In the genomic region with DNA sequence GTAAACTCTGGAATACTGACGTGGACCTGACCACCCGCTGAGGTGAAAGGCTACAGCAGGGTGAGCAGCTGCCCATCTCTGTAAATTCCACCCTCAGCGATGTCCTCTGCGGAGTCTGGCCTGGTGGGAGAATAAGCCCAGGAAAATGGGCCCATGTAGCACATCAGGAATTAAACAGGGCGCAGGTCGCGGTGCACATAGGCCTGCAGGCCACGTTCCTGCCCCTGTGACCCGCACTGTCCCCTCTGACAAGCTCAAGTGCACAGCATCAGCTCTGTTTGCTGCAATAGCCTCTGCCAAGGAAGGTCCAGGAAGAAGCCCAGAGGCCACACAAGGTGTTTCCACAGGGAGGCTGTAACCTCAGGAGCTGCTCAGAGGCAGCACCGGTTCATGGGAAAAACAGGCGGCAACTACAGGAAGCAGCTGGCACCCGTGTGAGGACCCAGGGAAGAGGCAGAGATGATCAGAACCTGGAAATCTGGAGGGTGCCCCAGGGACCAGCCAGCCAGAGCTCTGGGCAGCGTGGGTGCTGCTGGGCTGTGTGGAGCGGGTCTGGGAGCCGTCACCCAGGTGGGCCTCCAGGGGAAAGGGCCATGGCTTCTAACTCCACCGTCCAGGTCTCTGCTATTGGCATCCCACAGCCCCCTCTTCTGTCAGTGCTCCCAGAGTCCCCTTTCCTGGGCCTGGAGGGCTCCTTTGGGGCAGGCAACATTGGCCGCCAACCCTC, we compare ENCODE assay signal across 10 cellular contexts. TPM values are rescaled to one million over a fixed set of nuclear protein-coding genes. Genes with fewer than 3 reads are reported as not detected.
DNase-seq lines count a peak whose midpoint lies in the region; ATAC-seq and TF ChIP-seq lines count a peak whose summit lies in the region.
"Had no signal": no experiment of that assay in that cellular context is flagged by ENCODE, and none has a peak within 500 bp of the region (broad histone marks: within the 10 kb centered on the region; RNA-seq: fewer than 3 reads in every experiment).

No MANE protein-coding gene starts in this region.

- H3K27me3 Mint-ChIP-seq in activated naive CD4-positive, alpha-beta T cell treated with anti-CD3 and anti-CD28 coated beads, Interleukin-2, amount 10 ng/mL, durations not matched to agents 7 days and 5 days = peaks cover 16% of the 10 kb centered on the region
- H3K27me3 Mint-ChIP-seq in natural killer cell (ENCODE audit: low read depth in 2 of 2) = no peaks in the 10 kb centered on the region

- TF ChIP-seq POLR2A in body of pancreas (IDR thresholded peaks at IDR 0.05) = no peak
- no peak for TF ChIP-seq POLR2A in upper lobe of left lung (IDR thresholded peaks at IDR 0.05)
- no peak for TF ChIP-seq POLR2A in GM18505 (IDR thresholded peaks at IDR 0.05; ENCODE audit: borderline replicate concordance, extremely low read depth, insufficient read depth, insufficient read length)

- TF ChIP-seq EP300 in upper lobe of left lung (IDR thresholded peaks at IDR 0.05) = no peak

- H3K4me1 ChIP-seq in body of pancreas (peaks cover 21% of the 10 kb centered on the region), upper lobe of left lung (peaks cover 27 to 45% (median 36%) of the 10 kb centered on the region in 4 donors)

- no peaks in the 10 kb centered on the region for H3K9me3 ChIP-seq in body of pancreas
- no peaks in the 10 kb centered on the region for H3K9me3 ChIP-seq in upper lobe of left lung

- H3K36me3 ChIP-seq in body of pancreas (replicated peaks in 1 of 2; ENCODE audit: insufficient read depth in 1 of 2, low read depth in 2 of 2) (no peaks in the 10 kb centered on the region), upper lobe of left lung (no peaks in the 10 kb centered on the region)

- 84 to 87% methylated on average over 15 to 17 of the region's 17 CpGs for WGBS in body of pancreas, 2 donors
- 89 to 94% methylated on average over 10 to 17 of the region's 17 CpGs for WGBS in upper lobe of left lung, 2 donors

- peak overlapping the region; percentile 95 for H3K27ac Mint-ChIP-seq in activated naive CD4-positive, alpha-beta T cell treated with anti-CD3 and anti-CD28 coated beads, Interleukin-2, amount 10 ng/mL, durations not matched to agents 7 days and 5 days
- H3K27ac Mint-ChIP-seq in natural killer cell = peak overlapping the region; percentile 93 to 98

- H3K36me3 Mint-ChIP-seq in activated naive CD4-positive, alpha-beta T cell treated with anti-CD3 and anti-CD28 coated beads, Interleukin-2, amount 10 ng/mL, durations not matched to agents 7 days and 5 days = peaks cover 13% of the 10 kb centered on the region
- no peaks in the 10 kb centered on the region for H3K36me3 Mint-ChIP-seq in natural killer cell

- H3K9me3 Mint-ChIP-seq in activated naive CD4-positive, alpha-beta T cell treated with anti-CD3 and anti-CD28 coated beads, Interleukin-2, amount 10 ng/mL, durations not matched to agents 7 days and 5 days = no peaks in the 10 kb centered on the region
- no peaks in the 10 kb centered on the region for H3K9me3 Mint-ChIP-seq in natural killer cell

- TF ChIP-seq CTCF in body of pancreas (IDR thresholded peaks at IDR 0.05) = no peak
- TF ChIP-seq CTCF in natural killer cell (IDR thresholded peaks at IDR 0.05) = no peak
- no peak for TF ChIP-seq CTCF in upper lobe of left lung (IDR thresholded peaks at IDR 0.05)

- peak overlapping the region in 3 of 4 donors; percentile 47 to 93 (median 72) for H3K27ac ChIP-seq in body of pancreas
- peak overlapping the region; percentile 89 to 94 (median 92) for H3K27ac ChIP-seq in upper lobe of left lung

- no peaks in the 10 kb centered on the region for H3K27me3 ChIP-seq in body of pancreas
- no peaks in the 10 kb centered on the region for H3K27me3 ChIP-seq in upper lobe of left lung

- peaks cover 52% of the 10 kb centered on the region for H3K4me1 Mint-ChIP-seq in activated naive CD4-positive, alpha-beta T cell treated with anti-CD3 and anti-CD28 coated beads, Interleukin-2, amount 10 ng/mL, durations not matched to agents 7 days and 5 days
- peaks cover 52 to 53% of the 10 kb centered on the region in 2 donors for H3K4me1 Mint-ChIP-seq in natural killer cell

- peak overlapping the region; percentile 90 for H3K4me3 Mint-ChIP-seq in activated naive CD4-positive, alpha-beta T cell treated with anti-CD3 and anti-CD28 coated beads, Interleukin-2, amount 10 ng/mL, durations not matched to agents 7 days and 5 days
- peak overlapping the region; percentile 95 for H3K4me3 Mint-ChIP-seq in natural killer cell

- intact Hi-C loops in body of pancreas (cut with DNase I) = no loop called here
- intact Hi-C loops in natural killer cell (cut with micrococcal nuclease) = loop anchor here (5.0 kb wide), 2 partner anchors 50 to 55 kb away; no protein-coding TSS in a partner anchor

- CTCF ChIA-PET in activated naive CD4-positive, alpha-beta T cell treated with anti-CD3 and anti-CD28 coated beads, Interleukin-2, amount 10 ng/mL, durations not matched to agents 7 days and 5 days (lab: Charles Lee) = interaction anchor here (0.8 to 5.3 kb wide), 13 partner anchors 10 to 146 kb away, joined by 3 to 43 read pairs (median 6); a partner anchor contains a TSS

- no peak for ATAC-seq in body of pancreas
- no peak for ATAC-seq in natural killer cell
- no peak for ATAC-seq in upper lobe of left lung (ENCODE audit: low FRiP score in 2 of 2)
- ATAC-seq in GM18505 (IDR thresholded peaks at IDR 0.05; ENCODE audit: unreplicated experiment) = no peak

- no peak for DNase-seq in activated naive CD4-positive, alpha-beta T cell treated with anti-CD3 and anti-CD28 coated beads, Interleukin-2, amount 10 ng/mL, durations not matched to agents 7 days and 5 days
- no peak for DNase-seq in activated naive CD4-positive, alpha-beta T cell treated with anti-CD3 and anti-CD28 coated beads, Interleukin-2, amount 50 U/mL, for 16 hours
- DNase-seq in body of pancreas (no peak), natural killer cell (no peak), upper lobe of left lung (no peak), anterior cingulate cortex (lab: John Stamatoyannopoulos, UW) (no peak)
- no peak for DNase-seq in stimulated activated CD4-positive, alpha-beta T cell treated with anti-CD3 and anti-CD28 coated beads, Interleukin-1b, Interleukin-23, amount 100 ng/mL, for 48 hours
- DNase-seq: NCI-H1048 had no signal

- H3K4me3 ChIP-seq in body of pancreas = no peak overlapping the region
- H3K4me3 ChIP-seq in upper lobe of left lung = peak overlapping the region in 1 of 4 donors; percentile 69

RNA-seq across cellular contexts. Expression of a gene that starts 0.8 kb away (rescaled TPM):
- total RNA-seq in body of pancreas (10 to 100 TPM; 31.0 to 90.3 TPM), natural killer cell (1,000 to 10,000 TPM; 1,080 to 1,421 (median 1,273) TPM), upper lobe of left lung (100 to 1,000 TPM; 113 to 704 (median 271) TPM)

RNA-seq across cellular contexts. Expression of a gene that starts 7.0 kb away (rescaled TPM):
- 10 to 100 TPM; 31.0 to 39.7 TPM for total RNA-seq in body of pancreas
- total RNA-seq in natural killer cell = 100 to 1,000 TPM; 540 to 809 (median 710) TPM
- 100 to 1,000 TPM in 1 of 6 donors, 10 to 100 TPM in 5; 16.8 to 119 (median 74.5) TPM for total RNA-seq in upper lobe of left lung

RNA-seq across cellular contexts. Expression of a gene that starts 7.5 kb away (rescaled TPM):
- total RNA-seq in body of pancreas (not detected), natural killer cell (not detected), upper lobe of left lung (not detected)
- total RNA-seq: temporal lobe had no signal

RNA-seq across cellular contexts. Expression of a gene that starts 13.9 kb away (rescaled TPM):
- 10 to 100 TPM; 51.4 to 59.7 TPM for total RNA-seq in body of pancreas
- 100 to 1,000 TPM in 1 of 3 donors, 10 to 100 TPM in 2; 64.0 to 165 (median 93.6) TPM for total RNA-seq in natural killer cell
- total RNA-seq in upper lobe of left lung = 100 to 1,000 TPM; 132 to 860 (median 360) TPM

RNA-seq across cellular contexts. Expression of a gene that starts 17.9 kb away (rescaled TPM):
- total RNA-seq in body of pancreas (100 to 1,000 TPM; 248 to 484 TPM), natural killer cell (100 to 1,000 TPM; 130 to 237 (median 153) TPM), upper lobe of left lung (100 to 1,000 TPM in 2 of 6 donors, 10 to 100 TPM in 4; 34.1 to 535 (median 65.2) TPM)

Comparison
In these comparisons a context has a peak if more than half of its experiments do, and no peak if none do; other contexts are left out.
1. RNA of a gene that starts 7.0 kb away (total RNA-seq): 540 to 809 TPM in natural killer cell; 16.8 to 119 TPM in upper lobe of left lung and 31.0 to 39.7 TPM in body of pancreas; every median in the first group is over 4 times any median in the second.